Comparison of ENCODE assay signal across 12 cellular contexts in the genomic region with DNA sequence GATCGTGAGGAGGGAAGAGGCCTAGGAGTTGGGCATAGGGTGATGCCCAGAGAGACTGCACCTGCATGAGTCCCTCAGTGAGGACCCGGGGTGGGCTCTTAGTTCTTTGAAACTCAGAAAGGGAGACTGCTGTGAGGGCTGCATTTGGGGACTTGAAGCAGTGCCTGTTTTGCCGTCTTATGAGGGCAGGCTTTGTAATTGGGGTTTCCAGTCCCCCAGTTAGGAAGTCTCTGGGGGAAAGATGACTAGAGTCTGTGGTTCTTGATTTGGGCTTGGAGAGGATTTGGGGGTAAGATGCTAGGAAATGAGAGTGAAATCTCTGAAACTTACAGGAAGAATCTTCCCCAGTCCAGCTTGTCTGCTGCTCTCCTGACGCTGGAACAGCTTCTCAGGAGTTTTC.
A peak's percentile ranks its signal among the peaks of the same experiment; 100 is the strongest.
DNase-seq lines count a peak whose midpoint lies in the region; ATAC-seq and TF ChIP-seq lines count a peak whose summit lies in the region.
"Had no signal": no experiment of that assay in that cellular context is flagged by ENCODE, and none has a peak within 500 bp of the region (broad histone marks: within the 10 kb centered on the region; RNA-seq: fewer than 3 reads in every experiment).

No MANE protein-coding gene starts in this region.

- no peak for DNase-seq in IMR-90
- no peak for DNase-seq in middle frontal gyrus (ENCODE audit: extremely low spot score, low spot score)
- no peak for DNase-seq in activated gamma-delta T cell (lab: John Stamatoyannopoulos, UW)
- DNase-seq: GDM1, NCI-H1092, stomach had no signal

- no peaks in the 10 kb centered on the region for H3K9me3 Mint-ChIP-seq in brain

- H3K9ac ChIP-seq in IMR-90 (ENCODE audit: low read depth, low read length) = no peak overlapping the region; the same call in 1 of the 2 replicates
- peak overlapping the region; percentile 9 for H3K9ac ChIP-seq in skeletal muscle satellite cell (ENCODE audit: low read depth, low read length)

- CTCF ChIA-PET in IMR-90 (lab: Yijun Ruan, JAX) = interaction anchor here (0.8 kb wide), 1 partner anchor 129 kb away, joined by 3 read pairs; no protein-coding TSS in a partner anchor

- H3K18ac ChIP-seq in IMR-90 (ENCODE audit: low read depth, low read length) = peak overlapping the region; percentile 33; the same call in 1 of the 2 replicates

- H3K79me1 ChIP-seq in IMR-90 (ENCODE audit: low read depth in 1 of 2, low read length in 2 of 2) = peaks cover 0 to 5% of the 10 kb centered on the region in 2 experiments; a peak in 2 of 4 replicates

- H3K27ac ChIP-seq in IMR-90 (ENCODE audit: insufficient read depth, low read length) = no peak overlapping the region
- H3K27ac ChIP-seq: SK-N-MC, stomach had no signal

- H2AFZ ChIP-seq in IMR-90 (replicated peaks; ENCODE audit: low read length, poor library complexity) = no peak overlapping the region

- WGBS in IMR-90 (ENCODE audit: extremely low coverage in 2 of 2, insufficient read length in 1 of 2), 2 experiments = 100% methylated on average over 2 of the region's 4 CpGs; no CpG with 5 or more reads in 1 of the 2 experiments

- no peaks in the 10 kb centered on the region for H4K20me1 ChIP-seq in IMR-90 (ENCODE audit: insufficient read depth, low read length)

- intact Hi-C loops in IMR-90 (cut with micrococcal nuclease) = no loop called here

- BruUV-seq in IMR-90 (replicated peaks; lab: Mats Ljungman, UMichigan) = no TSS peak

- H3K36me3 ChIP-seq in IMR-90 (ENCODE audit: control insufficient read depth, insufficient read depth, low read length) (no peaks in the 10 kb centered on the region), skeletal muscle satellite cell (ENCODE audit: insufficient read depth, low read length) (no peaks in the 10 kb centered on the region)
- H3K36me3 ChIP-seq: right atrium auricular region, stomach had no signal

- peak overlapping the region in 1 of 5 experiments; percentile 6 for H3K4me3 Mint-ChIP-seq in brain

- no peaks in the 10 kb centered on the region for H3K36me3 Mint-ChIP-seq in brain

- H3K9me1 ChIP-seq in IMR-90 (ENCODE audit: insufficient read depth, low read length) = peaks cover 28% of the 10 kb centered on the region

- no peaks in the 10 kb centered on the region for H3K27me3 ChIP-seq in IMR-90 (ENCODE audit: control insufficient read depth, insufficient read depth, low read length)
- no peaks in the 10 kb centered on the region for H3K27me3 ChIP-seq in skeletal muscle satellite cell (ENCODE audit: control insufficient read depth, insufficient read depth, low read length)
- H3K27me3 ChIP-seq: right atrium auricular region, stomach had no signal

- peak overlapping the region; percentile 6; the same call in 1 of the 2 replicates for H3K14ac ChIP-seq in IMR-90 (replicated peaks; ENCODE audit: low read depth, low read length)

- peak overlapping the region; percentile 64 for H2BK120ac ChIP-seq in IMR-90 (ENCODE audit: low read depth, low read length)

- no peak for TF ChIP-seq POLR2A in IMR-90 (IDR thresholded peaks at IDR 0.05; ENCODE audit: low read depth, low read length)

- POLR2A ChIA-PET in IMR-90 (lab: Charles Lee; ENCODE audit: unreplicated experiment) = interaction anchor here (1.0 kb wide), 1 partner anchor 130 kb away, joined by 3 read pairs; no protein-coding TSS in a partner anchor

- H3K9me3 ChIP-seq in IMR-90 (ENCODE audit: control insufficient read depth, insufficient read depth, low read length) (no peaks in the 10 kb centered on the region), skeletal muscle satellite cell (replicated peaks; ENCODE audit: low read length) (no peaks in the 10 kb centered on the region)
- H3K9me3 ChIP-seq: right atrium auricular region, stomach had no signal

- H2BK20ac ChIP-seq in IMR-90 (ENCODE audit: low read depth, low read length) = peak overlapping the region; percentile 35; the same call in 1 of the 2 replicates

- TF ChIP-seq CTCF in IMR-90 (conservative IDR thresholded peaks at IDR 0.05; ENCODE audit: low read depth, low read length) = no peak
- TF ChIP-seq CTCF in brain (conservative IDR thresholded peaks at IDR 0.05) = no peak

- H3K4me1 Mint-ChIP-seq in brain = peaks cover 26% of the 10 kb centered on the region

- ATAC-seq in GM19043 (IDR thresholded peaks at IDR 0.05; ENCODE audit: low read depth, unreplicated experiment) (peak; percentile 6), IMR-90 (ENCODE audit: low read depth) (no peak), GM21825 (IDR thresholded peaks at IDR 0.05; ENCODE audit: unreplicated experiment) (no peak)

- H2AK9ac ChIP-seq in IMR-90 (replicated peaks; ENCODE audit: low read depth, low read length, poor library complexity) = peak overlapping the region; percentile 9

- peak overlapping the region; percentile 1 to 66; a peak in 3 of 4 replicates for H4K8ac ChIP-seq in IMR-90 (ENCODE audit: low read depth in 2 of 2, low read length in 2 of 2)

- no peak overlapping the region for H3K4me2 ChIP-seq in IMR-90 (ENCODE audit: low read depth, low read length)
- H3K4me2 ChIP-seq in skeletal muscle satellite cell (ENCODE audit: low read length) = no peak overlapping the region

- H3K4ac ChIP-seq in IMR-90 (ENCODE audit: low read depth, low read length) = peak overlapping the region; percentile 43

- peak overlapping the region; percentile 71 for H2BK5ac ChIP-seq in IMR-90 (ENCODE audit: low read depth, low read length, poor library complexity, severe bottlenecking)

- H2BK15ac ChIP-seq in IMR-90 (ENCODE audit: low read depth, low read length) = peak overlapping the region; percentile 17; the same call in 2 of the 3 replicates

- H3K4me1 ChIP-seq in IMR-90 (ENCODE audit: control insufficient read depth, insufficient read depth, low read length) = peaks cover 21% of the 10 kb centered on the region
- H3K4me1 ChIP-seq in skeletal muscle satellite cell (ENCODE audit: control insufficient read depth, insufficient read depth, low read length) = peaks cover 28% of the 10 kb centered on the region

- H2AK5ac ChIP-seq in IMR-90 (ENCODE audit: low read depth, low read length) = peak overlapping the region; percentile 87

- no peak overlapping the region for H4K5ac ChIP-seq in IMR-90 (ENCODE audit: low read depth, low read length)

- no peak overlapping the region for H3K56ac ChIP-seq in IMR-90 (ENCODE audit: extremely low read depth, insufficient read depth, low read length)

- peak overlapping the region; percentile 76 for H4K91ac ChIP-seq in IMR-90 (ENCODE audit: insufficient read depth, low read depth, low read length)

- no peaks in the 10 kb centered on the region for H3K27me3 Mint-ChIP-seq in brain

- no peak for TF ChIP-seq RAD21 in IMR-90 (IDR thresholded peaks at IDR 0.05; ENCODE audit: low read length)

- peak overlapping the region in 3 of 5 experiments; percentile 42 to 72 (median 60) for H3K27ac Mint-ChIP-seq in brain

- H3K23ac ChIP-seq in IMR-90 (ENCODE audit: low read depth, low read length) = peak overlapping the region; percentile 8

- H3K4me3 ChIP-seq in IMR-90 (ENCODE audit: insufficient read depth, low read depth, low read length) = no peak overlapping the region
- H3K4me3 ChIP-seq in skeletal muscle satellite cell (ENCODE audit: low read length) = no peak overlapping the region
- H3K4me3 ChIP-seq: right atrium auricular region, SK-N-MC, stomach had no signal

- in situ Hi-C loops in IMR-90 (cut with MboI; ENCODE audit: low sequenced_read_pairs) = no loop called here

- dilution Hi-C loops in IMR-90 (cut with HindIII; ENCODE audit: low sequenced_read_pairs, unreplicated experiment) = loop anchor here (25.0 kb wide), 1 partner anchor 130 kb away; the partner anchor contains the start of gene NEMF

TF ChIP-seq in IMR-90, 13 proteins besides CTCF, POLR2A, EP300 and RAD21:
- TF ChIP-seq CEBPB (IDR thresholded peaks at IDR 0.05; ENCODE audit: low read depth, low read length) = no peak
- TF ChIP-seq RCOR1 (IDR thresholded peaks at IDR 0.05; ENCODE audit: insufficient replicate concordance, low read length) = no peak
- TF ChIP-seq RFX5 (IDR thresholded peaks at IDR 0.05; ENCODE audit: low read depth, low read length) = no peak
- TF ChIP-seq FOS (IDR thresholded peaks at IDR 0.05; ENCODE audit: low read depth, low read length) = no peak
- no peak for TF ChIP-seq SMC3 (IDR thresholded peaks at IDR 0.05; ENCODE audit: low read depth, low read length)
- no peak for TF ChIP-seq MAFK (IDR thresholded peaks at IDR 0.05; ENCODE audit: low read depth, low read length)
- TF ChIP-seq, protein P1, sequence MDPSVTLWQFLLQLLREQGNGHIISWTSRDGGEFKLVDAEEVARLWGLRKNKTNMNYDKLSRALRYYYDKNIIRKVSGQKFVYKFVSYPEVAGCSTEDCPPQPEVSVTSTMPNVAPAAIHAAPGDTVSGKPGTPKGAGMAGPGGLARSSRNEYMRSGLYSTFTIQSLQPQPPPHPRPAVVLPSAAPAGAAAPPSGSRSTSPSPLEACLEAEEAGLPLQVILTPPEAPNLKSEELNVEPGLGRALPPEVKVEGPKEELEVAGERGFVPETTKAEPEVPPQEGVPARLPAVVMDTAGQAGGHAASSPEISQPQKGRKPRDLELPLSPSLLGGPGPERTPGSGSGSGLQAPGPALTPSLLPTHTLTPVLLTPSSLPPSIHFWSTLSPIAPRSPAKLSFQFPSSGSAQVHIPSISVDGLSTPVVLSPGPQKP (IDR thresholded peaks at IDR 0.05; ENCODE audit: borderline replicate concordance, low read depth, low read length) = no peak
- TF ChIP-seq MXI1 (IDR thresholded peaks at IDR 0.05; ENCODE audit: borderline replicate concordance, low read depth, low read length) = no peak
- no peak for TF ChIP-seq CHD1 (IDR thresholded peaks at IDR 0.05; ENCODE audit: low read depth, low read length)
- TF ChIP-seq NFE2L2 (IDR thresholded peaks at IDR 0.05; ENCODE audit: low read depth, low read length) = no peak
- no peak for TF ChIP-seq MAZ (IDR thresholded peaks at IDR 0.05; ENCODE audit: borderline replicate concordance, low read depth, low read length)
- TF ChIP-seq, protein P2, sequence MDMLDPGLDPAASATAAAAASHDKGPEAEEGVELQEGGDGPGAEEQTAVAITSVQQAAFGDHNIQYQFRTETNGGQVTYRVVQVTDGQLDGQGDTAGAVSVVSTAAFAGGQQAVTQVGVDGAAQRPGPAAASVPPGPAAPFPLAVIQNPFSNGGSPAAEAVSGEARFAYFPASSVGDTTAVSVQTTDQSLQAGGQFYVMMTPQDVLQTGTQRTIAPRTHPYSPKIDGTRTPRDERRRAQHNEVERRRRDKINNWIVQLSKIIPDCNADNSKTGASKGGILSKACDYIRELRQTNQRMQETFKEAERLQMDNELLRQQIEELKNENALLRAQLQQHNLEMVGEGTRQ (IDR thresholded peaks at IDR 0.05; ENCODE audit: low read depth, low read length) = no peak
- TF ChIP-seq BHLHE40 (IDR thresholded peaks at IDR 0.05; ENCODE audit: low read depth, low read length) = no peak
